Comparison of ENCODE assay signal across 8 cellular contexts in genomic region chr15:52483712-52484111, GRCh38. TPM values are rescaled to one million over a fixed set of nuclear protein-coding genes. Genes with fewer than 3 reads are reported as not detected.
DNase-seq lines count a peak whose midpoint lies in the region; ATAC-seq and TF ChIP-seq lines count a peak whose summit lies in the region.
"Had no signal": no experiment of that assay in that cellular context is flagged by ENCODE, and none has a peak within 500 bp of the region (broad histone marks: within the 10 kb centered on the region; RNA-seq: fewer than 3 reads in every experiment).

No MANE protein-coding gene starts in this region.

- no peaks in the 10 kb centered on the region for H3K27me3 Mint-ChIP-seq in HFFc6 (ENCODE audit: insufficient read depth)

- peaks cover 72% of the 10 kb centered on the region for H3K4me1 Mint-ChIP-seq in HFFc6 (ENCODE audit: low read depth)

- peaks cover 55% of the 10 kb centered on the region for H3K4me1 ChIP-seq in skeletal muscle satellite cell (ENCODE audit: control insufficient read depth, insufficient read depth, low read length)

- no peaks in the 10 kb centered on the region for H3K36me3 ChIP-seq in skeletal muscle satellite cell (ENCODE audit: insufficient read depth, low read length)

- TF ChIP-seq CTCF in HFFc6 (IDR thresholded peaks at IDR 0.05), result no peak

- H3K27ac Mint-ChIP-seq in HFFc6, result peak overlapping the region; percentile 87

- H3K4me3 ChIP-seq in skeletal muscle satellite cell (ENCODE audit: low read length), result peak overlapping the region; percentile 25

- H3K9me3 Mint-ChIP-seq in HFFc6, result no peaks in the 10 kb centered on the region

- H3K4me3 Mint-ChIP-seq in HFFc6, result peak overlapping the region; percentile 66

- H3K36me3 Mint-ChIP-seq in HFFc6 (ENCODE audit: low read depth), result no peaks in the 10 kb centered on the region; the same call in 1 of the 2 replicates

- ATAC-seq in esophagus mucosa, result peak; percentile 83
- ATAC-seq in GM19452 (IDR thresholded peaks at IDR 0.05; ENCODE audit: unreplicated experiment), result no peak
- ATAC-seq in HG02759 (IDR thresholded peaks at IDR 0.05; ENCODE audit: unreplicated experiment), result no peak

- DNase-seq in HFFc6 (peak; percentile 75), RPMI8226 (peak; percentile 49), COR-L47 (lab: John Stamatoyannopoulos, UW) (no peak)
- DNase-seq: NCI-H1092 had no signal

- no peaks in the 10 kb centered on the region for H3K9me3 ChIP-seq in skeletal muscle satellite cell (replicated peaks; ENCODE audit: low read length)

- H3K9ac ChIP-seq in skeletal muscle satellite cell (ENCODE audit: low read depth, low read length), result peak overlapping the region; percentile 14

- H3K27me3 ChIP-seq in skeletal muscle satellite cell (ENCODE audit: control insufficient read depth, insufficient read depth, low read length), result no peaks in the 10 kb centered on the region

- H3K4me2 ChIP-seq in skeletal muscle satellite cell (ENCODE audit: low read length), result peak overlapping the region; percentile 53

RNA-seq across cellular contexts. Expression of gene MYO5A, which starts 45.0 kb away (rescaled TPM):
- total RNA-seq in HFFc6 (2021; fragmentation: NEBNext Ultra II Directional; extraction: Animal tissue kit (Norgen Biotek cat#: 25700)), result 10 to 100 TPM; 47.4 to 59.4 (median 54.0) TPM
- total RNA-seq in esophagus mucosa, result 18.8 TPM
- 40.4 and 47.9 TPM in 2 replicates for total RNA-seq in skeletal muscle satellite cell (2012; rRNA removed)
